ENCODE assay signal across 8 cellular contexts in the genomic region with DNA sequence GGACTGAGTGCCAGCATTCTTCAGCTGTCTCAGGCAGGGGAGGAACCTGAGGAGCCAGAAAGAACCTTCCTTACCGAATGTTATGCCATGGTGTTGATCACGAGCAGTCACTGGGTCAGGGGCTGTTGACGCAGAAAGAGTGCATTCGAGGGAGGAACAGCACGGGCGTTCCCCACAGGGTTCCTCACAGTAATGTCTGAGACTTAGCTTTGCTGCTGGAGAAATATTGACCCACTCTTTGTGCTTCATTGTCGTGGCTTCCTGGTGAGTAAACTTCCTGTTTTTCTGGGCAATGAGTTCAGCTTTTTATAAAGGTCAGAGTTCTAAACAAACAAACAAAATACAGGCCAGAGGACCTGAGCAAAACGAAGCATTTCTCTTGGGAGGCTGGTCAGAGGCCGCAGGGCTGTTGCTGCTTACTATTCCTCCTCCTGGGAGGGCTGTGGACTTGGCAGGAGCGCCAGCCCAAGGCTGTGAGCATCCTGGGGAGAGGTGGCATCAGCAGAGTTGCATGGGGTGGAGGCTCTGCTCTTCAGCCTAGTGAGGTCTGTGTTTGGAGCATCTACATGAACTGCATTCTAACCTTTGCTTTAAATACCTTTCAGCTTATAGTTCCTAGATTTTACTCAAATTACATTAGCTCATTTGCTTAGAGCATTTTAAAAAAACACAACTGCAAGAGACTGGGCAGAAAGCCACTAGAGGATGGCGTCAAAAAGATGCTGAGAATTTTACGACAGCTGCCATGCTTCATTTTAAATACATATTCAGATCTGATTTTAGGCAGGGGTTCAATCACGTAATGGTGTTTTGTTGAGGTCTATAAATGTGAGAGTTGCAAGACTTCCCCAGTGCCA.
DNase-seq lines count a peak whose midpoint lies in the region; ATAC-seq and TF ChIP-seq lines count a peak whose summit lies in the region.

No MANE protein-coding gene starts in this region.

- peak overlapping the region; percentile 35 for H3K18ac ChIP-seq in neuronal stem cell (ENCODE audit: low read length)

- H3K9ac ChIP-seq in neuronal stem cell (ENCODE audit: low read depth, low read length, poor library complexity): no peak overlapping the region

- no peak overlapping the region for H3K23ac ChIP-seq in neuronal stem cell (ENCODE audit: low read depth, low read length, poor library complexity)

- H3K27ac ChIP-seq in coronary artery (no peak overlapping the region), neuronal stem cell (replicated peaks; ENCODE audit: low read length) (no peak overlapping the region), gastroesophageal sphincter (no peak overlapping the region)

- H3K4me3 ChIP-seq in coronary artery (no peak overlapping the region), neuronal stem cell (ENCODE audit: low read length in 2 of 2) (no peak overlapping the region), gastroesophageal sphincter (no peak overlapping the region)

- no peak for TF ChIP-seq CTCF in coronary artery (IDR thresholded peaks at IDR 0.05)
- no peak for TF ChIP-seq CTCF in gastroesophageal sphincter (IDR thresholded peaks at IDR 0.05)

- no peak for TF ChIP-seq POLR2A in gastroesophageal sphincter (IDR thresholded peaks at IDR 0.05)

- H3K9me3 ChIP-seq in neuronal stem cell (replicated peaks in 1 of 2; ENCODE audit: control insufficient read depth in 2 of 2, insufficient read depth in 1 of 2, low read depth in 1 of 2, low read length in 2 of 2) (no peaks in the 10 kb centered on the region), gastroesophageal sphincter (no peaks in the 10 kb centered on the region)

- DNase-seq in G401 (ENCODE audit: low spot score) (peak; percentile 33), NCI-H460 (ENCODE audit: extremely low read depth, low read depth) (peak; percentile 98), coronary artery (ENCODE audit: low spot score) (peak; percentile 46), neuronal stem cell (ENCODE audit: low spot score) (no peak), SK-N-DZ (ENCODE audit: low spot score) (no peak), KG1 (lab: John Stamatoyannopoulos, UW) (no peak)

- no peak overlapping the region for H2AK5ac ChIP-seq in neuronal stem cell (ENCODE audit: low read depth, low read length)

- peaks cover 1 to 3% of the 10 kb centered on the region in 2 donors for H3K4me1 ChIP-seq in neuronal stem cell (ENCODE audit: control insufficient read depth in 2 of 2, insufficient read depth in 1 of 2, low read depth in 1 of 2, low read length in 2 of 2)
- peaks cover 0 to 8% (median 0%) of the 10 kb centered on the region in 3 donors for H3K4me1 ChIP-seq in gastroesophageal sphincter

- ATAC-seq in gastroesophageal sphincter (no peak), HG03095 (IDR thresholded peaks at IDR 0.05; ENCODE audit: unreplicated experiment) (no peak)

- in situ Hi-C loops in G401 (cut with HindIII; ENCODE audit: low sequenced_read_pairs): no loop called here

- H3K4me2 ChIP-seq in neuronal stem cell (ENCODE audit: insufficient read depth, low read length, poor library complexity, severe bottlenecking): no peak overlapping the region

- no peak overlapping the region for H4K8ac ChIP-seq in neuronal stem cell (ENCODE audit: low read depth, low read length)

- no peak overlapping the region for H2AFZ ChIP-seq in neuronal stem cell (ENCODE audit: low read length)

- no peak overlapping the region for H4K91ac ChIP-seq in neuronal stem cell (ENCODE audit: low read depth, low read length, poor library complexity)

- no peak overlapping the region for H2BK120ac ChIP-seq in neuronal stem cell (ENCODE audit: low read depth, low read length)

- no peak overlapping the region for H3K4ac ChIP-seq in neuronal stem cell (ENCODE audit: low read length)

- no peak overlapping the region for H2BK5ac ChIP-seq in neuronal stem cell (ENCODE audit: low read length)

- WGBS in neuronal stem cell (ENCODE audit: extremely low coverage in 2 of 2, insufficient read length in 2 of 2, insufficient replicate concordance in 1 of 2), 2 donors: no CpG with 5 or more reads among the region's 13 CpGs
- 57 to 75% methylated on average over 7 to 9 of the region's 13 CpGs for WGBS in gastroesophageal sphincter (ENCODE audit: low coverage in 1 of 2), 2 donors

- no peak overlapping the region for H2BK15ac ChIP-seq in neuronal stem cell (ENCODE audit: low read length)

- H3K27me3 ChIP-seq in neuronal stem cell (ENCODE audit: control insufficient read depth in 3 of 3, insufficient read depth in 3 of 3, low read depth in 1 of 3, low read length in 3 of 3) (no peaks in the 10 kb centered on the region), gastroesophageal sphincter (no peaks in the 10 kb centered on the region)

- no peak overlapping the region for H3K14ac ChIP-seq in neuronal stem cell (ENCODE audit: low read length)

- no peaks in the 10 kb centered on the region for H3K79me1 ChIP-seq in neuronal stem cell (ENCODE audit: low read depth, low read length)

- H3K36me3 ChIP-seq in neuronal stem cell (replicated peaks in 1 of 2; ENCODE audit: control insufficient read depth in 2 of 2, insufficient read depth in 2 of 2, low read length in 2 of 2) (peaks cover 0 to 6% of the 10 kb centered on the region in 2 donors), gastroesophageal sphincter (peaks cover 0 to 59% of the 10 kb centered on the region in 2 donors)

- no peak overlapping the region for H2BK12ac ChIP-seq in neuronal stem cell (ENCODE audit: low read length)

- TF ChIP-seq EP300 in gastroesophageal sphincter (IDR thresholded peaks at IDR 0.05): no peak

Comparison
In these comparisons a context has a peak if more than half of its experiments do, and no peak if none do; other contexts are left out.
1. DNase-seq: peak in G401 (single experiment), NCI-H460 (single experiment) and coronary artery (single experiment); none in neuronal stem cell (single experiment), SK-N-DZ (single experiment) and KG1 (single experiment).